9 cellular contexts compared by ENCODE assay signal in the genomic region with DNA sequence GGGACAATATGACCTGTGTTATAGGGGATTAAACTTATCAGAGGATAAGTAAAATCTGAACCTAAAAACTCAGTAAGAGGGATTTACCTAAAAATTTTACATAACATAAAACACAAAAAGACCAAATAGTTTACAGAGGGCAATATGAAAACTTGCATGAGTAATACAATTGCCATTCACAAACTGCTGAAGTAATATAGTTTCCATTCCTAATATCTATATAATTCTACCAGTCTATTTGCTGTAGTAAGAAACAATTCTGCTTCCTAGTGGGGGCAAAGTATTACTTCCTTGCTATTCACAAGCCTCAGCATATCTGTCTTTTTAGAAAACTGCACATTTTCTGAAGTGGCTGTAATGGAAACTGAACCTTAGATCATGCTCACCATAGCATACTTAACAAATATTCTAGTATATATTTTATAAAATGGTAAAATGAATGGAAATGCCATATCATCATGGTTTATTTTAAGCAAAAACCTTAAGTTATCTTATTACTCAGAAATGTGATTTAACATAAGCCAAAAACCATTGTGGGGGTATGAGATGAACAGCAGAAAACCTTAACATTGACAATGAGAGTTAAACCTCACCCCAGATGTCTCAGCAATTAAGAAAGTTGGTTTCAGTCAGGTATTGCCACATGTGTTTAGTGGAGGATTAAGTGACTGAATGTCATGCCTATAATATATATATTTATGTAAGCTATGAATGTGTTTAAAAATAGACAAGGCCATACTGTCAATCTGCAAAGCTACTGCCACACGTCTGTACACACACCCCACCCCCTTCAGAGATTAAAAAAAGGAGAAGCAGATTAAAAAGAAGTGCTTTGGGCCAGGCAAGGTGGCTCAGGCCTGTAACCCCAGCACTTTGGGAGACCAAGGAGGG.
DNase-seq lines count a peak whose midpoint lies in the region; ATAC-seq and TF ChIP-seq lines count a peak whose summit lies in the region.
"Had no signal": no experiment of that assay in that cellular context is flagged by ENCODE, and none has a peak within 500 bp of the region (broad histone marks: within the 10 kb centered on the region; RNA-seq: fewer than 3 reads in every experiment).

No MANE protein-coding gene starts in this region.

- peaks cover 44% of the 10 kb centered on the region for H3K4me1 Mint-ChIP-seq in activated CD4-positive, alpha-beta T cell treated with anti-CD3 and anti-CD28 coated beads for 36 hours
- H3K4me1 Mint-ChIP-seq in neural progenitor cell: peaks cover 38% of the 10 kb centered on the region

- H3K4me2 ChIP-seq in MM.1S (ENCODE audit: low read depth, low read length) (no peak overlapping the region), neural progenitor cell (no peak overlapping the region)

- H3K9me3 Mint-ChIP-seq in activated CD4-positive, alpha-beta T cell treated with anti-CD3 and anti-CD28 coated beads for 36 hours (ENCODE audit: low read depth): no peaks in the 10 kb centered on the region
- no peaks in the 10 kb centered on the region for H3K9me3 Mint-ChIP-seq in neural progenitor cell
- H3K9me3 Mint-ChIP-seq: activated naive CD4-positive, alpha-beta T cell treated with anti-CD3 and anti-CD28 coated beads, Interleukin-2, amount 50 U/mL, for 24 hours had no signal

- DNase-seq in activated CD4-positive, alpha-beta T cell treated with anti-CD3 and anti-CD28 coated beads for 36 hours: no peak
- DNase-seq in activated CD4-positive, alpha-beta T cell treated with anti-CD3 and anti-CD28 coated beads for 48 hours: no peak
- DNase-seq in MM.1S (peak; percentile 20), neural progenitor cell (ENCODE audit: low spot score) (no peak), SW480 (ENCODE audit: low spot score) (no peak), NCI-H345 treated with DMSO at 0.1 percent for 48 hours (lab: John Stamatoyannopoulos, UW; ENCODE audit: unreplicated experiment) (no peak)
- no peak for DNase-seq in activated CD8-positive, alpha-beta memory T cell treated with anti-CD3 and anti-CD28 coated beads for 24 hours

- H3F3A ChIP-seq in MM.1S (ENCODE audit: insufficient read depth, low read length) (no peaks in the 10 kb centered on the region), neural progenitor cell (ENCODE audit: low read depth) (no peaks in the 10 kb centered on the region)

- intact Hi-C loops in activated CD4-positive, alpha-beta T cell treated with anti-CD3 and anti-CD28 coated beads for 36 hours (cut with DNase I, micrococcal nuclease): loop anchor here (1.0 to 5.0 kb wide), 3 partner anchors 42 to 285 kb away; no protein-coding TSS in a partner anchor

- H3K9ac ChIP-seq in MM.1S (ENCODE audit: low read length): no peak overlapping the region
- no peak overlapping the region for H3K9ac ChIP-seq in neural progenitor cell

- H3K4me3 ChIP-seq in MM.1S (ENCODE audit: low read length) (no peak overlapping the region), neural progenitor cell (no peak overlapping the region)

- H3K27ac ChIP-seq in MM.1S (ENCODE audit: low read length) (peak overlapping the region; percentile 10; the same call in 1 of the 2 replicates), neural progenitor cell (no peak overlapping the region)

- TF ChIP-seq CTCF in MM.1S (IDR thresholded peaks at IDR 0.05; ENCODE audit: low read length) (no peak), neural progenitor cell (IDR thresholded peaks at IDR 0.05) (no peak)

- peaks cover 3% of the 10 kb centered on the region for H3K27me3 Mint-ChIP-seq in activated CD4-positive, alpha-beta T cell treated with anti-CD3 and anti-CD28 coated beads for 36 hours
- H3K27me3 Mint-ChIP-seq in neural progenitor cell (ENCODE audit: insufficient read depth, low read depth): peaks cover 2% of the 10 kb centered on the region
- H3K27me3 Mint-ChIP-seq: activated naive CD4-positive, alpha-beta T cell treated with anti-CD3 and anti-CD28 coated beads, Interleukin-2, amount 50 U/mL, for 24 hours had no signal

- ATAC-seq in activated CD4-positive, alpha-beta T cell treated with anti-CD3 and anti-CD28 coated beads for 36 hours: peak; percentile 78
- peak; percentile 56 for ATAC-seq in HG02571 (IDR thresholded peaks at IDR 0.05; ENCODE audit: unreplicated experiment)

- no peak overlapping the region for H3K4me3 Mint-ChIP-seq in activated CD4-positive, alpha-beta T cell treated with anti-CD3 and anti-CD28 coated beads for 36 hours
- H3K4me3 Mint-ChIP-seq in neural progenitor cell: no peak overlapping the region
- H3K4me3 Mint-ChIP-seq: activated naive CD4-positive, alpha-beta T cell treated with anti-CD3 and anti-CD28 coated beads, Interleukin-2, amount 50 U/mL, for 24 hours had no signal

- H3K27me3 ChIP-seq in MM.1S (replicated peaks; ENCODE audit: insufficient read depth, low read length): no peaks in the 10 kb centered on the region
- no peaks in the 10 kb centered on the region for H3K27me3 ChIP-seq in neural progenitor cell

- H3K79me2 ChIP-seq in MM.1S (ENCODE audit: low read length) (no peaks in the 10 kb centered on the region), neural progenitor cell (ENCODE audit: low read depth) (no peaks in the 10 kb centered on the region)

- CTCF ChIA-PET in activated CD4-positive, alpha-beta T cell treated with anti-CD3 and anti-CD28 coated beads for 36 hours (lab: Charles Lee): interaction anchor here (1.1 kb wide), 1 partner anchor 9 kb away, joined by 3 read pairs; no protein-coding TSS in a partner anchor

- H3K9me2 ChIP-seq in MM.1S (replicated peaks; ENCODE audit: insufficient read depth, low read length): no peaks in the 10 kb centered on the region

- H2AFZ ChIP-seq in MM.1S (ENCODE audit: low read length): no peak overlapping the region
- no peak overlapping the region for H2AFZ ChIP-seq in neural progenitor cell (replicated peaks)

- H3K27ac Mint-ChIP-seq in activated CD4-positive, alpha-beta T cell treated with anti-CD3 and anti-CD28 coated beads for 36 hours: no peak overlapping the region
- peak overlapping the region; percentile 38 for H3K27ac Mint-ChIP-seq in neural progenitor cell
- H3K27ac Mint-ChIP-seq: activated naive CD4-positive, alpha-beta T cell treated with anti-CD3 and anti-CD28 coated beads, Interleukin-2, amount 50 U/mL, for 24 hours had no signal

- POLR2A ChIA-PET in activated CD4-positive, alpha-beta T cell treated with anti-CD3 and anti-CD28 coated beads for 36 hours (lab: Charles Lee): no interaction called here

- H3K36me3 ChIP-seq in MM.1S (replicated peaks; ENCODE audit: insufficient read depth, low read length) (no peaks in the 10 kb centered on the region), neural progenitor cell (no peaks in the 10 kb centered on the region)

- H3K9me3 ChIP-seq in MM.1S (replicated peaks; ENCODE audit: insufficient read depth, low read length) (no peaks in the 10 kb centered on the region), neural progenitor cell (ENCODE audit: low read depth) (no peaks in the 10 kb centered on the region)

- peaks cover 6% of the 10 kb centered on the region for H3K36me3 Mint-ChIP-seq in activated CD4-positive, alpha-beta T cell treated with anti-CD3 and anti-CD28 coated beads for 36 hours (ENCODE audit: low read depth)
- no peaks in the 10 kb centered on the region for H3K36me3 Mint-ChIP-seq in neural progenitor cell

- 0 out of 2 replicates have a peak, but pooled peaks cover 8% of the 10 kb centered on the region for H3K4me1 ChIP-seq in MM.1S (ENCODE audit: low read length)
- H3K4me1 ChIP-seq in neural progenitor cell: peaks cover 22% of the 10 kb centered on the region

- H4K20me1 ChIP-seq in MM.1S (ENCODE audit: insufficient read depth, low read length) (no peaks in the 10 kb centered on the region), neural progenitor cell (ENCODE audit: low read depth) (no peaks in the 10 kb centered on the region)
